Comparison of ENCODE assay signal across 23 cellular contexts in the genomic region with DNA sequence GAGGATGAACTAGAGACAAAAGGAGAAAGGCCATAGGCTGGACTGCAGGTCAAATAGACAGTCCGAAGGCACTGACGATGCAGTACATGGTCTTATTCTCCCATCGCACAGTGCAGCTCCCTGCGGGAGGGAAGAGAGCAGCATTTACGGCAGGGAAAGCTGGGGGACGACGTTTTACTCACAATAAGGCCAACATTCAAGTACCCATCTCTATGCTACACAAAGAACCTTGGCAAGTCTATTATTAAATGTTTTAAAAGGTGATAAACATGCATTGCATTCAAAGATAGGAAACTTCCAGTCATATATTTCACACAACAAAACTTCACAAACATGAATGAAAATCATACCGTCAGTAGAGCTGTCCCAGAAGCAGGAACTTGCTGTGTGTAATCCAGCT. TPM values are rescaled to one million over a fixed set of nuclear protein-coding genes. Genes with fewer than 3 reads are reported as not detected.
A peak's percentile ranks its signal among the peaks of the same experiment; 100 is the strongest.
DNase-seq lines count a peak whose midpoint lies in the region; ATAC-seq and TF ChIP-seq lines count a peak whose summit lies in the region.
"Had no signal": no experiment of that assay in that cellular context is flagged by ENCODE, and none has a peak within 500 bp of the region (broad histone marks: within the 10 kb centered on the region; RNA-seq: fewer than 3 reads in every experiment).

No MANE protein-coding gene starts in this region.

- H3F3A ChIP-seq in PC-3 (ENCODE audit: low read length, unreplicated experiment): no peaks in the 10 kb centered on the region

- peaks cover 62% of the 10 kb centered on the region for H3K4me1 Mint-ChIP-seq in activated naive CD4-positive, alpha-beta T cell treated with anti-CD3 and anti-CD28 coated beads, Interleukin-2, amount 50 U/mL, for 24 hours
- peaks cover 68% of the 10 kb centered on the region for H3K4me1 Mint-ChIP-seq in stimulated activated effector memory CD8-positive, alpha-beta T cell treated with anti-CD3 and anti-CD28 coated beads, Interleukin-12 subunit alpha, Interleukin-12 subunit beta, amount 100 ng/mL, for 72 hours

- H3K27ac Mint-ChIP-seq in activated naive CD4-positive, alpha-beta T cell treated with anti-CD3 and anti-CD28 coated beads, Interleukin-2, amount 50 U/mL, for 24 hours: peak overlapping the region; percentile 48
- H3K27ac Mint-ChIP-seq in stimulated activated effector memory CD8-positive, alpha-beta T cell treated with anti-CD3 and anti-CD28 coated beads, Interleukin-12 subunit alpha, Interleukin-12 subunit beta, amount 100 ng/mL, for 72 hours: peak overlapping the region; percentile 72
- H3K27ac Mint-ChIP-seq: activated T-helper 2 cell treated with anti-CD3 and anti-CD28 coated beads, Interferon-gamma antibody, Interleukin-2, Interleukin-4, amounts not matched to agents 10 μg/mL and 5 μg/mL and 100 μg/mL, durations not matched to agents 14 hours and 24 hours and 36 hours; stimulated activated memory B cell treated with anti-CD40 and anti-IgM and Interleukin-4, amounts not matched to agents 10 μg/mL and 1 μg/mL and 100 μg/mL, for 72 hours had no signal

- H3K36me3 Mint-ChIP-seq in activated naive CD4-positive, alpha-beta T cell treated with anti-CD3 and anti-CD28 coated beads, Interleukin-2, amount 50 U/mL, for 24 hours: peaks cover 18% of the 10 kb centered on the region
- H3K36me3 Mint-ChIP-seq in stimulated activated effector memory CD8-positive, alpha-beta T cell treated with anti-CD3 and anti-CD28 coated beads, Interleukin-12 subunit alpha, Interleukin-12 subunit beta, amount 100 ng/mL, for 72 hours: peaks cover 95% of the 10 kb centered on the region

- TSS peak; percentile 2 for BruUV-seq in PC-3 (replicated peaks; lab: Mats Ljungman, UMichigan)

- CTCF ChIA-PET in PC-3 (lab: Charles Lee): no interaction called here

- no peaks in the 10 kb centered on the region for H3K9me2 ChIP-seq in PC-3 (replicated peaks; ENCODE audit: low read length)

- DNase-seq in activated naive CD4-positive, alpha-beta T cell (lab: John Stamatoyannopoulos, UW): no peak
- DNase-seq in PC-3 (no peak), esophagus muscularis mucosa (ENCODE audit: extremely low spot score) (peak; percentile 29), MG63 (no peak), Right ventricle myocardium inferior (ENCODE audit: missing footprints) (no peak), amniotic stem cell (lab: John Stamatoyannopoulos, UW) (no peak)
- peak in 1 of 2 donors; percentile 44 for DNase-seq in stimulated activated effector memory CD8-positive, alpha-beta T cell treated with anti-CD3 and anti-CD28 coated beads, Interleukin-12 subunit alpha, Interleukin-12 subunit beta, amount 100 ng/mL, for 72 hours (ENCODE audit: low spot score in 2 of 2)
- DNase-seq: amygdala; effector CD8-positive, alpha-beta T cell; erythroblast; KBM-7; NCI-H1417; NCI-H2029 treated with DMSO at 0.1 percent for 48 hours; SJCRH30; stimulated activated CD4-positive, alpha-beta T cell treated with anti-CD3 and anti-CD28 coated beads, Interleukin-12 subunit alpha, Interleukin-12 subunit beta, amount 100 ng/mL, for 4 hours; stimulated activated CD4-positive, alpha-beta T cell treated with anti-CD3 and anti-CD28 coated beads, Interleukin-4, amount 100 ng/mL, for 1 hour had no signal

- H3K9ac ChIP-seq in PC-3 (ENCODE audit: low read length): no peak overlapping the region
- H3K9ac ChIP-seq: BLaER1 had no signal

- no peaks in the 10 kb centered on the region for H3K9me3 Mint-ChIP-seq in activated naive CD4-positive, alpha-beta T cell treated with anti-CD3 and anti-CD28 coated beads, Interleukin-2, amount 50 U/mL, for 24 hours
- no peaks in the 10 kb centered on the region for H3K9me3 Mint-ChIP-seq in stimulated activated effector memory CD8-positive, alpha-beta T cell treated with anti-CD3 and anti-CD28 coated beads, Interleukin-12 subunit alpha, Interleukin-12 subunit beta, amount 100 ng/mL, for 72 hours
- H3K9me3 Mint-ChIP-seq: activated T-helper 2 cell treated with anti-CD3 and anti-CD28 coated beads, Interferon-gamma antibody, Interleukin-2, Interleukin-4, amounts not matched to agents 10 μg/mL and 5 μg/mL and 100 μg/mL, durations not matched to agents 14 hours and 24 hours and 36 hours; stimulated activated memory B cell treated with anti-CD40 and anti-IgM and Interleukin-4, amounts not matched to agents 10 μg/mL and 1 μg/mL and 100 μg/mL, for 72 hours had no signal

- H3K4me1 ChIP-seq in PC-3 (ENCODE audit: insufficient read depth, low read length): peaks cover 10% of the 10 kb centered on the region
- H3K4me1 ChIP-seq in esophagus muscularis mucosa: peaks cover 21 to 42% (median 35%) of the 10 kb centered on the region in 4 donors
- H3K4me1 ChIP-seq: BLaER1, HAP-1, right lobe of liver, SJCRH30 had no signal

- ATAC-seq in PC-3 (no peak), Right ventricle myocardium inferior (no peak)
- no peak for ATAC-seq in stimulated activated effector memory CD8-positive, alpha-beta T cell treated with anti-CD3 and anti-CD28 coated beads, Interleukin-12 subunit alpha, Interleukin-12 subunit beta, amount 100 ng/mL, for 72 hours
- ATAC-seq: right lobe of liver; stimulated activated memory B cell treated with anti-CD40 and anti-IgM and Interleukin-4, amounts not matched to agents 10 μg/mL and 1 μg/mL and 100 μg/mL, for 72 hours had no signal

- intact Hi-C loops in PC-3 (cut with micrococcal nuclease) (no loop called here), esophagus muscularis mucosa (cut with DNase I) (loop anchor here (10.0 kb wide), 1 partner anchor 58 kb away; no protein-coding TSS in a partner anchor), Right ventricle myocardium inferior (cut with DNase I) (no loop called here)

- 0 out of 2 replicates have a peak, but pooled peaks cover 4% of the 10 kb centered on the region for H4K20me1 ChIP-seq in PC-3 (ENCODE audit: low read length)

- H3K4me3 Mint-ChIP-seq in activated naive CD4-positive, alpha-beta T cell treated with anti-CD3 and anti-CD28 coated beads, Interleukin-2, amount 50 U/mL, for 24 hours: no peak overlapping the region
- H3K4me3 Mint-ChIP-seq in stimulated activated effector memory CD8-positive, alpha-beta T cell treated with anti-CD3 and anti-CD28 coated beads, Interleukin-12 subunit alpha, Interleukin-12 subunit beta, amount 100 ng/mL, for 72 hours: no peak overlapping the region
- H3K4me3 Mint-ChIP-seq: stimulated activated memory B cell treated with anti-CD40 and anti-IgM and Interleukin-4, amounts not matched to agents 10 μg/mL and 1 μg/mL and 100 μg/mL, for 72 hours had no signal

- no peak for TF ChIP-seq EP300 in esophagus muscularis mucosa (IDR thresholded peaks at IDR 0.05)

- H3K9me3 ChIP-seq in PC-3 (ENCODE audit: low read length): no peaks in the 10 kb centered on the region
- H3K9me3 ChIP-seq in esophagus muscularis mucosa: no peaks in the 10 kb centered on the region
- no peaks in the 10 kb centered on the region for H3K9me3 ChIP-seq in MG63
- H3K9me3 ChIP-seq: BLaER1, HAP-1, right lobe of liver, SJCRH30, suprapubic skin had no signal

- WGBS in esophagus muscularis mucosa: 90% methylated on average over 8 of the region's 8 CpGs

- H3K27ac ChIP-seq in PC-3 (ENCODE audit: low read length) (no peak overlapping the region), esophagus muscularis mucosa (replicated peaks in 1 of 4) (no peak overlapping the region)
- H3K27ac ChIP-seq: BLaER1, right lobe of liver, SJCRH30, suprapubic skin had no signal

- H3K27me3 ChIP-seq in PC-3 (ENCODE audit: low read length) (no peaks in the 10 kb centered on the region), esophagus muscularis mucosa (no peaks in the 10 kb centered on the region), MG63 (no peaks in the 10 kb centered on the region)
- H3K27me3 ChIP-seq: BLaER1, right lobe of liver, SJCRH30, suprapubic skin had no signal

- H3K36me3 ChIP-seq in PC-3 (ENCODE audit: low read depth, low read length) (peaks cover 25% of the 10 kb centered on the region), esophagus muscularis mucosa (peaks cover 4 to 61% (median 33%) of the 10 kb centered on the region in 4 donors), MG63 (peaks cover 84% of the 10 kb centered on the region)

- no peak overlapping the region for H2AFZ ChIP-seq in PC-3 (ENCODE audit: low read length)

- H3K4me3 ChIP-seq in PC-3 (ENCODE audit: low read length): no peak overlapping the region
- no peak overlapping the region for H3K4me3 ChIP-seq in esophagus muscularis mucosa
- no peak overlapping the region for H3K4me3 ChIP-seq in MG63
- H3K4me3 ChIP-seq: BLaER1, HAP-1, right lobe of liver, SJCRH30, suprapubic skin had no signal

- no peak for TF ChIP-seq POLR2A in esophagus muscularis mucosa (IDR thresholded peaks at IDR 0.05; ENCODE audit: low read depth)

- H3K4me2 ChIP-seq in PC-3 (ENCODE audit: low read length): no peak overlapping the region
- H3K4me2 ChIP-seq: BLaER1 had no signal

- no peaks in the 10 kb centered on the region for H3K27me3 Mint-ChIP-seq in activated naive CD4-positive, alpha-beta T cell treated with anti-CD3 and anti-CD28 coated beads, Interleukin-2, amount 50 U/mL, for 24 hours
- H3K27me3 Mint-ChIP-seq: stimulated activated memory B cell treated with anti-CD40 and anti-IgM and Interleukin-4, amounts not matched to agents 10 μg/mL and 1 μg/mL and 100 μg/mL, for 72 hours had no signal

- peaks cover 35% of the 10 kb centered on the region for H3K79me2 ChIP-seq in PC-3 (ENCODE audit: low read length)

- POLR2A ChIA-PET in PC-3 (lab: Charles Lee; ENCODE audit: unreplicated experiment): no interaction called here

- TF ChIP-seq CTCF in PC-3 (conservative IDR thresholded peaks at IDR 0.05; ENCODE audit: low read depth, low read length) (no peak), esophagus muscularis mucosa (IDR thresholded peaks at IDR 0.05) (no peak)

RNA-seq across cellular contexts. Expression of a gene that starts 7.8 kb away (rescaled TPM):
- total RNA-seq in PC-3 (2014; rRNA removed): 35.0 and 50.5 TPM in 2 replicates
- 100 to 1,000 TPM in 3 of 4 donors, 10 to 100 TPM in 1; 90.7 to 147 (median 102) TPM for total RNA-seq in esophagus muscularis mucosa
- total RNA-seq in MG63 (2014; rRNA removed; shearing (Covaris generic); ENCODE audit: low replicate concordance): 133 and 182 TPM in 2 replicates
- total RNA-seq in Right ventricle myocardium inferior: 145 TPM

RNA-seq across cellular contexts. Expression of a gene that starts 13.1 kb away (rescaled TPM):
- total RNA-seq in PC-3 (2014; rRNA removed): 1.7 and 1.8 TPM in 2 replicates
- 10 to 100 TPM in 1 of 4 donors, 1 to 10 TPM in 3; 4.8 to 10.1 (median 7.6) TPM for total RNA-seq in esophagus muscularis mucosa
- 7.7 and 8.9 TPM in 2 replicates for total RNA-seq in MG63 (2014; rRNA removed; shearing (Covaris generic); ENCODE audit: low replicate concordance)
- total RNA-seq in Right ventricle myocardium inferior: 10.8 TPM
